In the genomic region with DNA sequence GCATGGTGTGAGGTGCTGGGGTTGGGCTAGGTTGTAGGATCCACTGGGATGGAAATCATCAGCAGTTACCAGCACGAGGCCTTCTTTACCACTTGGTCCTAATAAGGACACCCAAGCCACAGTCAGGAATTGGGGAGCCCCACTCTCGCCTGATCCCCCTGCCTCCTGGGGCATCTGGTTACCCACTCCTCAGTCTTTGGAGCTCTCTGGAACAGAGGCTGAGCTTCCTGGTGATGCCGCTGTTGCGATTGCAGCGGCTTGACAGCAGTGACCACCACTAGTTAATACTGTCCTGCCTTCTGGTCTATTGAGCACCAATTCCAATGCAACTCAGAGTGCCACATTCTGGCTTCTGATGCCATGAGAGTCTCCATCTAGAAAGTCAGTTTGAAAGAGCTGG, we compare ENCODE assay signal across 25 cellular contexts. TPM values are rescaled to one million over a fixed set of nuclear protein-coding genes. Genes with fewer than 3 reads are reported as not detected.
"Had no signal": no experiment of that assay in that cellular context is flagged by ENCODE, and none has a peak within 500 bp of the region (broad histone marks: within the 10 kb centered on the region; RNA-seq: fewer than 3 reads in every experiment).

No MANE protein-coding gene starts in this region.

- H3K36me3 Mint-ChIP-seq: activated CD4-positive, alpha-beta memory T cell treated with anti-CD3 and anti-CD28 coated beads for 36 hours; activated naive CD4-positive, alpha-beta T cell treated with anti-CD3 and anti-CD28 coated beads, Interleukin-2, amount 10 ng/mL, durations not matched to agents 7 days and 5 days; activated naive CD8-positive, alpha-beta T cell treated with anti-CD3 and anti-CD28 coated beads for 36 hours had no signal

- H3K27ac ChIP-seq: VCaP had no signal

- H3K27ac Mint-ChIP-seq: activated CD4-positive, alpha-beta T cell treated with anti-CD3 and anti-CD28 coated beads, Interleukin-2, amount 10 ng/mL, durations not matched to agents 7 days and 5 days; activated naive CD8-positive, alpha-beta T cell treated with anti-CD3 and anti-CD28 coated beads for 36 hours; activated T-cell treated with anti-CD3 and anti-CD28 coated beads, Interleukin-2, amount 50 U/mL, for 72 hours; activated T-helper 2 cell treated with anti-CD3 and anti-CD28 coated beads, Interferon-gamma antibody, Interleukin-2, Interleukin-4, amounts not matched to agents 10 μg/mL and 5 μg/mL and 100 μg/mL, durations not matched to agents 14 hours and 24 hours and 36 hours had no signal

- DNase-seq: activated CD4-positive, alpha-beta memory T cell treated with anti-CD3 and anti-CD28 coated beads for 36 hours; activated CD4-positive, alpha-beta T cell treated with anti-CD3 and anti-CD28 coated beads, Interleukin-2, amount 10 ng/mL, durations not matched to agents 7 days and 5 days; activated CD4-positive, CD25-positive, alpha-beta regulatory T cell; activated CD8-positive, alpha-beta memory T cell treated with anti-CD3 and anti-CD28 coated beads for 24 hours; activated gamma-delta T cell treated with Interleukin-2 at 50 U/mL for 16 hours; activated naive CD4-positive, alpha-beta T cell treated with anti-CD3 and anti-CD28 coated beads, Interleukin-2, amount 10 ng/mL, durations not matched to agents 7 days and 5 days; activated naive CD8-positive, alpha-beta T cell treated with anti-CD3 and anti-CD28 coated beads for 36 hours; activated T-cell treated with anti-CD3 and anti-CD28 coated beads, Interleukin-2, amount 50 U/mL, for 72 hours; anterior cingulate cortex; caudate nucleus; MM.1S; NCI-H1105 treated with DMSO at 0.1 percent for 48 hours; NCI-H1930; NCI-H2171; NCI-H2227 treated with DMSO at 0.1 percent for 48 hours; NCI-H446 treated with DMSO at 0.1 percent for 48 hours; NCI-H524 treated with DMSO at 0.1 percent for 48 hours; NCI-H748 treated with DMSO at 0.1 percent for 48 hours; PC-3; SHP77 treated with DMSO at 0.1 percent for 48 hours had no signal

- H3K9me3 Mint-ChIP-seq: activated CD4-positive, alpha-beta memory T cell treated with anti-CD3 and anti-CD28 coated beads for 36 hours; activated CD4-positive, alpha-beta T cell treated with anti-CD3 and anti-CD28 coated beads, Interleukin-2, amount 10 ng/mL, durations not matched to agents 7 days and 5 days; activated naive CD4-positive, alpha-beta T cell treated with anti-CD3 and anti-CD28 coated beads, Interleukin-2, amount 10 ng/mL, durations not matched to agents 7 days and 5 days; activated naive CD8-positive, alpha-beta T cell treated with anti-CD3 and anti-CD28 coated beads for 36 hours; activated T-cell treated with anti-CD3 and anti-CD28 coated beads, Interleukin-2, amount 50 U/mL, for 72 hours; activated T-helper 2 cell treated with anti-CD3 and anti-CD28 coated beads, Interferon-gamma antibody, Interleukin-2, Interleukin-4, amounts not matched to agents 10 μg/mL and 5 μg/mL and 100 μg/mL, durations not matched to agents 14 hours and 24 hours and 36 hours had no signal

- ATAC-seq: PC-3 had no signal

- H3K27me3 Mint-ChIP-seq: activated CD4-positive, alpha-beta memory T cell treated with anti-CD3 and anti-CD28 coated beads for 36 hours; activated CD4-positive, alpha-beta T cell treated with anti-CD3 and anti-CD28 coated beads, Interleukin-2, amount 10 ng/mL, durations not matched to agents 7 days and 5 days; activated naive CD8-positive, alpha-beta T cell treated with anti-CD3 and anti-CD28 coated beads for 36 hours had no signal

- H3K4me3 Mint-ChIP-seq: activated CD4-positive, alpha-beta T cell treated with anti-CD3 and anti-CD28 coated beads, Interleukin-2, amount 10 ng/mL, durations not matched to agents 7 days and 5 days; activated naive CD4-positive, alpha-beta T cell treated with anti-CD3 and anti-CD28 coated beads, Interleukin-2, amount 10 ng/mL, durations not matched to agents 7 days and 5 days; activated T-cell treated with anti-CD3 and anti-CD28 coated beads, Interleukin-2, amount 50 U/mL, for 72 hours had no signal

RNA-seq across cellular contexts. Expression of a gene that starts 13.5 kb away (rescaled TPM):
- total RNA-seq: activated T-helper 2 cell treated with anti-CD3 and anti-CD28 coated beads, Interferon-gamma antibody, Interleukin-2, Interleukin-4, amounts not matched to agents 10 μg/mL and 5 μg/mL and 100 μg/mL, durations not matched to agents 14 hours and 24 hours and 36 hours; T-helper 2 cell treated with Interferon-gamma antibody and Interleukin-4, amounts not matched to agents 100 ng/mL and 5 ng/mL, for 36 hours had no signal

RNA-seq across cellular contexts. Expression of a gene that starts 30.2 kb away (rescaled TPM):
- total RNA-seq: activated CD4-positive, alpha-beta memory T cell treated with anti-CD3 and anti-CD28 coated beads for 36 hours; activated CD4-positive, alpha-beta T cell treated with anti-CD3 and anti-CD28 coated beads, Interleukin-2, amount 10 ng/mL, durations not matched to agents 7 days and 5 days; activated T-helper 2 cell treated with anti-CD3 and anti-CD28 coated beads, Interferon-gamma antibody, Interleukin-2, Interleukin-4, amounts not matched to agents 10 μg/mL and 5 μg/mL and 100 μg/mL, durations not matched to agents 14 hours and 24 hours and 36 hours; cerebellum; PC-3; SK-MEL-5; T-helper 2 cell treated with Interferon-gamma antibody and Interleukin-4, amounts not matched to agents 100 ng/mL and 5 ng/mL, for 36 hours had no signal
